ENCODE assay signal across 1 cellular context in the genomic region with DNA sequence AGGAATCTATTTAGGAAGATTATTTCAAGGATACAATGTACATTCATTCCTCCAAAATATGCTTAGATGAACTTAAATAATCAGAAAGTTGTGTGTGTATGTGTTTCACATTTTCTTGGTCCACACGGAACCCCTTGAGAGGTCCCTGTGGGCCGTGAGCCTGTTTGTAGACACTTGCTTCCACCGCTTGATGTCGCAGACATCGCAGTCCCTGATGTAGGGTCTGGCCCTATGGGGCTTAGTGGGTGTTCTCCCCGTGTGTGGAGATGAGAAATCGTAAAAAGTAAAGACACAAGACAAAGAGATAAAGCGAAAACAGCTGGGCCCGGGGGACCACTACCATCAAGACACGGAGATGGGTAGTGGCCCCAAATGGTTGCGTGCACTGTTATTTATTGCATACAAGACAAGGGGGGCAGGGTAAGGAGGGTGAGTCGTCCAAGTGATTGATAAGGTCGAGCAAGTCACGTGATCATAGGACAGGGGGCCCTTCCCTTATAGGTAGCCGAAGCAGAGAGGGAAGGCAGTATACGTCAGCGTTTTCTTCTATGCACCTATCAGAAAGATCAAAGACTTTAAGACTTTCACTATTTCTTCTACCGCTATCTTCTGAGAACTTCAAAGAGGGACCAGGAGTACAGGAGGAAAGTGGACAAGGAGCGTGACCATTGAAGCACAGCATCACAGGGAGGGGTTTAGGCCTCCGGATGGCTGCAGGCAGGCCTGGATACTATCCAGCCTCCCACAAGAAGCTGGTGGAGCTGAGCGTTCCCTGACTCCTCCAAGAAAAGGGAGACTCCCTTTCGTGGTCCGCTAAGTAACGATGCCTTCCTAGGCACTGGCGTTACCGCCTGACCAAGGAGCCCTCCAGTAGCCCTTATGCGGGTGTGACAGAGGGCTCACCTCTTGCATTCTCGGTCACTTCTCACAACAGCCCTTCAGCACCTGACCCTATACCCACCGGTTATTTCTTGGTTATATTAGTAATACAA.
TF ChIP-seq lines count a peak whose summit lies in the region.

No MANE protein-coding gene starts in this region.

TF ChIP-seq in K562, 482 proteins besides CTCF, POLR2A, EP300 and RAD21 (continued from another document and continues in another):
- TF ChIP-seq, protein P1, sequence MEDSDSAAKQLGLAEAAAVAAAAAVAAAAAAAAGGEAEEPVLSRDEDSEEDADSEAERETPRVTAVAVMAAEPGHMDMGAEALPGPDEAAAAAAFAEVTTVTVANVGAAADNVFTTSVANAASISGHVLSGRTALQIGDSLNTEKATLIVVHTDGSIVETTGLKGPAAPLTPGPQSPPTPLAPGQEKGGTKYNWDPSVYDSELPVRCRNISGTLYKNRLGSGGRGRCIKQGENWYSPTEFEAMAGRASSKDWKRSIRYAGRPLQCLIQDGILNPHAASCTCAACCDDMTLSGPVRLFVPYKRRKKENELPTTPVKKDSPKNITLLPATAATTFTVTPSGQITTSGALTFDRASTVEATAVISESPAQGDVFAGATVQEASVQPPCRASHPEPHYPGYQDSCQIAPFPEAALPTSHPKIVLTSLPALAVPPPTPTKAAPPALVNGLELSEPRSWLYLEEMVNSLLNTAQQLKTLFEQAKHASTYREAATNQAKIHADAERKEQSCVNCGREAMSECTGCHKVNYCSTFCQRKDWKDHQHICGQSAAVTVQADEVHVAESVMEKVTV (CRISPR knock-in tag; IDR thresholded peaks at IDR 0.05) = peak; percentile 45; the same call in 1 of the 2 replicates
- no peak for TF ChIP-seq FOXJ2 (tag; IDR thresholded peaks at IDR 0.05)
- TF ChIP-seq PML (IDR thresholded peaks at IDR 0.05; ENCODE audit: low read length) = no peak
- TF ChIP-seq NFRKB (IDR thresholded peaks at IDR 0.05; ENCODE audit: low read depth) = no peak
- TF ChIP-seq, protein P2, sequence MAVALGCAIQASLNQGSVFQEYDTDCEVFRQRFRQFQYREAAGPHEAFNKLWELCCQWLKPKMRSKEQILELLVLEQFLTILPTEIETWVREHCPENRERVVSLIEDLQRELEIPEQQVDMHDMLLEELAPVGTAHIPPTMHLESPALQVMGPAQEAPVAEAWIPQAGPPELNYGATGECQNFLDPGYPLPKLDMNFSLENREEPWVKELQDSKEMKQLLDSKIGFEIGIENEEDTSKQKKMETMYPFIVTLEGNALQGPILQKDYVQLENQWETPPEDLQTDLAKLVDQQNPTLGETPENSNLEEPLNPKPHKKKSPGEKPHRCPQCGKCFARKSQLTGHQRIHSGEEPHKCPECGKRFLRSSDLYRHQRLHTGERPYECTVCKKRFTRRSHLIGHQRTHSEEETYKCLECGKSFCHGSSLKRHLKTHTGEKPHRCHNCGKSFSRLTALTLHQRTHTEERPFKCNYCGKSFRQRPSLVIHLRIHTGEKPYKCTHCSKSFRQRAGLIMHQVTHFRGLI (CRISPR knock-in tag; IDR thresholded peaks at IDR 0.05) = no peak
- no peak for TF ChIP-seq ZNF253 (CRISPR knock-in tag; conservative IDR thresholded peaks at IDR 0.05)
- TF ChIP-seq ZFX (CRISPR knock-in tag; IDR thresholded peaks at IDR 0.05) = 0 out of 2 replicates have a peak, but pooled peaks have one; percentile 19
- TF ChIP-seq TBL1XR1 (IDR thresholded peaks at IDR 0.05; ENCODE audit: low read length in 2 of 2) = no peak
- TF ChIP-seq, protein P3, sequence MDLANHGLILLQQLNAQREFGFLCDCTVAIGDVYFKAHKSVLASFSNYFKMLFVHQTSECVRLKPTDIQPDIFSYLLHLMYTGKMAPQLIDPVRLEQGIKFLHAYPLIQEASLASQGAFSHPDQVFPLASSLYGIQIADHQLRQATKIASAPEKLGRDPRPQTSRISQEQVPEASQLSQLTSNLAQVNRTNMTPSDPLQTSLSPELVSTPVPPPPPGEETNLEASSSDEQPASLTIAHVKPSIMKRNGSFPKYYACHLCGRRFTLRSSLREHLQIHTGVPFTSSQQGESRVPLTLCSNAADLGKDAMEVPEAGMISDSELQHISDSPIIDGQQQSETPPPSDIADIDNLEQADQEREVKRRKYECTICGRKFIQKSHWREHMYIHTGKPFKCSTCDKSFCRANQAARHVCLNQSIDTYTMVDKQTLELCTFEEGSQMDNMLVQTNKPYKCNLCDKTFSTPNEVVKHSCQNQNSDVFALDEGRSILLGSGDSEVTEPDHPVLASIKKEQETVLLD (IDR thresholded peaks at IDR 0.05) = peak; percentile 53; the same call in 1 of the 2 replicates
- TF ChIP-seq FOSL1 (tag; conservative IDR thresholded peaks at IDR 0.05) = peak; percentile 50; the same call in 1 of the 2 replicates
- TF ChIP-seq TCF7L2 (IDR thresholded peaks at IDR 0.05; ENCODE audit: low read depth, low read length) = no peak
- no peak for TF ChIP-seq EHMT2 (IDR thresholded peaks at IDR 0.05)
- TF ChIP-seq LEF1 (IDR thresholded peaks at IDR 0.05) = peak; percentile 61
- TF ChIP-seq ZSCAN29 (IDR thresholded peaks at IDR 0.05) = no peak
- no peak for TF ChIP-seq ZNF24 (IDR thresholded peaks at IDR 0.05)
- no peak for TF ChIP-seq ARID2 (IDR thresholded peaks at IDR 0.05)
- TF ChIP-seq STAG1 (CRISPR knock-in tag; IDR thresholded peaks at IDR 0.05; ENCODE audit: borderline replicate concordance) = no peak
- no peak for TF ChIP-seq JUNB (CRISPR knock-in tag; conservative IDR thresholded peaks at IDR 0.05)
- TF ChIP-seq ZNF57 (CRISPR knock-in tag; IDR thresholded peaks at IDR 0.05) = no peak
- no peak for TF ChIP-seq MCM5 (IDR thresholded peaks at IDR 0.05; ENCODE audit: low read depth)
- TF ChIP-seq, protein P4, sequence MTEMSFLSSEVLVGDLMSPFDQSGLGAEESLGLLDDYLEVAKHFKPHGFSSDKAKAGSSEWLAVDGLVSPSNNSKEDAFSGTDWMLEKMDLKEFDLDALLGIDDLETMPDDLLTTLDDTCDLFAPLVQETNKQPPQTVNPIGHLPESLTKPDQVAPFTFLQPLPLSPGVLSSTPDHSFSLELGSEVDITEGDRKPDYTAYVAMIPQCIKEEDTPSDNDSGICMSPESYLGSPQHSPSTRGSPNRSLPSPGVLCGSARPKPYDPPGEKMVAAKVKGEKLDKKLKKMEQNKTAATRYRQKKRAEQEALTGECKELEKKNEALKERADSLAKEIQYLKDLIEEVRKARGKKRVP (CRISPR knock-in tag; IDR thresholded peaks at IDR 0.05) = no peak
- TF ChIP-seq CC2D1A (IDR thresholded peaks at IDR 0.05) = no peak
- TF ChIP-seq ZNF184 (CRISPR knock-in tag; IDR thresholded peaks at IDR 0.05) = no peak
- TF ChIP-seq, protein P5, sequence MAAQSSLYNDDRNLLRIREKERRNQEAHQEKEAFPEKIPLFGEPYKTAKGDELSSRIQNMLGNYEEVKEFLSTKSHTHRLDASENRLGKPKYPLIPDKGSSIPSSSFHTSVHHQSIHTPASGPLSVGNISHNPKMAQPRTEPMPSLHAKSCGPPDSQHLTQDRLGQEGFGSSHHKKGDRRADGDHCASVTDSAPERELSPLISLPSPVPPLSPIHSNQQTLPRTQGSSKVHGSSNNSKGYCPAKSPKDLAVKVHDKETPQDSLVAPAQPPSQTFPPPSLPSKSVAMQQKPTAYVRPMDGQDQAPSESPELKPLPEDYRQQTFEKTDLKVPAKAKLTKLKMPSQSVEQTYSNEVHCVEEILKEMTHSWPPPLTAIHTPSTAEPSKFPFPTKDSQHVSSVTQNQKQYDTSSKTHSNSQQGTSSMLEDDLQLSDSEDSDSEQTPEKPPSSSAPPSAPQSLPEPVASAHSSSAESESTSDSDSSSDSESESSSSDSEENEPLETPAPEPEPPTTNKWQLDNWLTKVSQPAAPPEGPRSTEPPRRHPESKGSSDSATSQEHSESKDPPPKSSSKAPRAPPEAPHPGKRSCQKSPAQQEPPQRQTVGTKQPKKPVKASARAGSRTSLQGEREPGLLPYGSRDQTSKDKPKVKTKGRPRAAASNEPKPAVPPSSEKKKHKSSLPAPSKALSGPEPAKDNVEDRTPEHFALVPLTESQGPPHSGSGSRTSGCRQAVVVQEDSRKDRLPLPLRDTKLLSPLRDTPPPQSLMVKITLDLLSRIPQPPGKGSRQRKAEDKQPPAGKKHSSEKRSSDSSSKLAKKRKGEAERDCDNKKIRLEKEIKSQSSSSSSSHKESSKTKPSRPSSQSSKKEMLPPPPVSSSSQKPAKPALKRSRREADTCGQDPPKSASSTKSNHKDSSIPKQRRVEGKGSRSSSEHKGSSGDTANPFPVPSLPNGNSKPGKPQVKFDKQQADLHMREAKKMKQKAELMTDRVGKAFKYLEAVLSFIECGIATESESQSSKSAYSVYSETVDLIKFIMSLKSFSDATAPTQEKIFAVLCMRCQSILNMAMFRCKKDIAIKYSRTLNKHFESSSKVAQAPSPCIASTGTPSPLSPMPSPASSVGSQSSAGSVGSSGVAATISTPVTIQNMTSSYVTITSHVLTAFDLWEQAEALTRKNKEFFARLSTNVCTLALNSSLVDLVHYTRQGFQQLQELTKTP (IDR thresholded peaks at IDR 0.05; ENCODE audit: low read depth in 1 of 2, partially characterized antibody in 2 of 2) = peak in 1 of 2 experiments; percentile 47
- TF ChIP-seq, protein P6, sequence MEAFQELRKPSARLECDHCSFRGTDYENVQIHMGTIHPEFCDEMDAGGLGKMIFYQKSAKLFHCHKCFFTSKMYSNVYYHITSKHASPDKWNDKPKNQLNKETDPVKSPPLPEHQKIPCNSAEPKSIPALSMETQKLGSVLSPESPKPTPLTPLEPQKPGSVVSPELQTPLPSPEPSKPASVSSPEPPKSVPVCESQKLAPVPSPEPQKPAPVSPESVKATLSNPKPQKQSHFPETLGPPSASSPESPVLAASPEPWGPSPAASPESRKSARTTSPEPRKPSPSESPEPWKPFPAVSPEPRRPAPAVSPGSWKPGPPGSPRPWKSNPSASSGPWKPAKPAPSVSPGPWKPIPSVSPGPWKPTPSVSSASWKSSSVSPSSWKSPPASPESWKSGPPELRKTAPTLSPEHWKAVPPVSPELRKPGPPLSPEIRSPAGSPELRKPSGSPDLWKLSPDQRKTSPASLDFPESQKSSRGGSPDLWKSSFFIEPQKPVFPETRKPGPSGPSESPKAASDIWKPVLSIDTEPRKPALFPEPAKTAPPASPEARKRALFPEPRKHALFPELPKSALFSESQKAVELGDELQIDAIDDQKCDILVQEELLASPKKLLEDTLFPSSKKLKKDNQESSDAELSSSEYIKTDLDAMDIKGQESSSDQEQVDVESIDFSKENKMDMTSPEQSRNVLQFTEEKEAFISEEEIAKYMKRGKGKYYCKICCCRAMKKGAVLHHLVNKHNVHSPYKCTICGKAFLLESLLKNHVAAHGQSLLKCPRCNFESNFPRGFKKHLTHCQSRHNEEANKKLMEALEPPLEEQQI (IDR thresholded peaks at IDR 0.05) = no peak
- no peak for TF ChIP-seq COPS2 (conservative IDR thresholded peaks at IDR 0.05)
- TF ChIP-seq SMC3 (conservative IDR thresholded peaks at IDR 0.05; ENCODE audit: insufficient read depth, low read depth, low read length) = peak; percentile 56
- TF ChIP-seq SMAD3 (CRISPR knock-in tag; conservative IDR thresholded peaks at IDR 0.05) = no peak
- no peak for TF ChIP-seq ELF4 (CRISPR knock-in tag; IDR thresholded peaks at IDR 0.05)
- no peak for TF ChIP-seq LARP7 (IDR thresholded peaks at IDR 0.05)
- 0 out of 2 replicates have a peak, but pooled peaks have one; percentile 50 for TF ChIP-seq NBN (IDR thresholded peaks at IDR 0.05; ENCODE audit: low read depth)
- no peak for TF ChIP-seq SRSF1 (IDR thresholded peaks at IDR 0.05; ENCODE audit: low read depth, low read length)
- no peak for TF ChIP-seq ESRRA (IDR thresholded peaks at IDR 0.05; ENCODE audit: borderline replicate concordance, low read depth)
- TF ChIP-seq SNIP1 (IDR thresholded peaks at IDR 0.05; ENCODE audit: low read depth) = no peak
- no peak for TF ChIP-seq ZNF41 (CRISPR knock-in tag; conservative IDR thresholded peaks at IDR 0.05)
- TF ChIP-seq, protein P7, sequence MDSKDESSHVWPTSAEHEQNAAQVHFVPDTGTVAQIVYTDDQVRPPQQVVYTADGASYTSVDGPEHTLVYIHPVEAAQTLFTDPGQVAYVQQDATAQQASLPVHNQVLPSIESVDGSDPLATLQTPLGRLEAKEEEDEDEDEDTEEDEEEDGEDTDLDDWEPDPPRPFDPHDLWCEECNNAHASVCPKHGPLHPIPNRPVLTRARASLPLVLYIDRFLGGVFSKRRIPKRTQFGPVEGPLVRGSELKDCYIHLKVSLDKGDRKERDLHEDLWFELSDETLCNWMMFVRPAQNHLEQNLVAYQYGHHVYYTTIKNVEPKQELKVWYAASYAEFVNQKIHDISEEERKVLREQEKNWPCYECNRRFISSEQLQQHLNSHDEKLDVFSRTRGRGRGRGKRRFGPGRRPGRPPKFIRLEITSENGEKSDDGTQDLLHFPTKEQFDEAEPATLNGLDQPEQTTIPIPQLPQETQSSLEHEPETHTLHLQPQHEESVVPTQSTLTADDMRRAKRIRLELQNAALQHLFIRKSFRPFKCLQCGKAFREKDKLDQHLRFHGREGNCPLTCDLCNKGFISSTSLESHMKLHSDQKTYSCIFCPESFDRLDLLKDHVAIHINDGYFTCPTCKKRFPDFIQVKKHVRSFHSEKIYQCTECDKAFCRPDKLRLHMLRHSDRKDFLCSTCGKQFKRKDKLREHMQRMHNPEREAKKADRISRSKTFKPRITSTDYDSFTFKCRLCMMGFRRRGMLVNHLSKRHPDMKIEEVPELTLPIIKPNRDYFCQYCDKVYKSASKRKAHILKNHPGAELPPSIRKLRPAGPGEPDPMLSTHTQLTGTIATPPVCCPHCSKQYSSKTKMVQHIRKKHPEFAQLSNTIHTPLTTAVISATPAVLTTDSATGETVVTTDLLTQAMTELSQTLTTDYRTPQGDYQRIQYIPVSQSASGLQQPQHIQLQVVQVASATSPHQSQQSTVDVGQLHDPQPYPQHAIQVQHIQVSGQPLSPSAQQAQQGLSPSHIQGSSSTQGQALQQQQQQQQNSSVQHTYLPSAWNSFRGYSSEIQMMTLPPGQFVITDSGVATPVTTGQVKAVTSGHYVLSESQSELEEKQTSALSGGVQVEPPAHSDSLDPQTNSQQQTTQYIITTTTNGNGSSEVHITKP (IDR thresholded peaks at IDR 0.05; ENCODE audit: partially characterized antibody) = no peak
- no peak for TF ChIP-seq GTF2A2 (tag; IDR thresholded peaks at IDR 0.05)
- TF ChIP-seq TAF1 (IDR thresholded peaks at IDR 0.05; ENCODE audit: control insufficient read depth, extremely low read depth, insufficient read depth, low read length, severe bottlenecking) = no peak
- TF ChIP-seq SIX5 (IDR thresholded peaks at IDR 0.05; ENCODE audit: borderline replicate concordance in 1 of 2, insufficient read depth in 1 of 2, low read depth in 1 of 2, low read length in 2 of 2) = no peak
- TF ChIP-seq ZNF217 (CRISPR knock-in tag; IDR thresholded peaks at IDR 0.05) = no peak
- no peak for TF ChIP-seq ZNF140 (CRISPR knock-in tag; IDR thresholded peaks at IDR 0.05)
- no peak for TF ChIP-seq MCM3 (IDR thresholded peaks at IDR 0.05)
- no peak for TF ChIP-seq CBX3 (IDR thresholded peaks at IDR 0.05; ENCODE audit: borderline replicate concordance in 1 of 2, low read length in 2 of 2)
- TF ChIP-seq U2AF1 (optimal IDR thresholded peaks at IDR 0.05; ENCODE audit: low read depth, low read length) = no peak
- TF ChIP-seq TRIM24 (IDR thresholded peaks at IDR 0.05) = no peak
- no peak for TF ChIP-seq NCOA2 (IDR thresholded peaks at IDR 0.05; ENCODE audit: partially characterized antibody in 2 of 2)
- no peak for TF ChIP-seq ZNF133 (CRISPR knock-in tag; IDR thresholded peaks at IDR 0.05)
- TF ChIP-seq ZNF175 (CRISPR knock-in tag; IDR thresholded peaks at IDR 0.05; ENCODE audit: low read depth) = no peak
- no peak for TF ChIP-seq BCOR (IDR thresholded peaks at IDR 0.05)
